ENCODE assay signal across 8 cellular contexts in the genomic region with DNA sequence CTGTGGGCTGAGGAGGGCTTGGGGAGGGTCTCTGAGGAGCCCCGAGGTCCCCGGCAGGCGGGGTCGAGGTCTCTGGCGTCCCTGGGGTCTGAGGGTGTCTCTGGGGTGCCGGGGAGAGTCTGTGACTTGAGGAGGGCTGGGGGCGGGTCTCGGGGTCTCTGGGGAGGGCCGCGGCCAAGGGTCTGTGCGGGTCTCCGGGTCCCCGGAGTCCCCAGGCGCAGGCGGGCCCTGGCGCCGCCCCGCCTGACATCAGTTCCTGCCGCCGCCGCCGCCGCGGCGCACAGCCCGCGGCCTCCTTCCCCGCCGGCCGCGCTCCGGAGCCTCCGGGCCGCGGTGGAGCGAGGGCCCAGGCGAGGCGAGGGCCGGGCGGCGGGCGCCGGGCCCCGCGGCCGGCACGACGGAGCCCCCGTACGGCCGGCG. TPM values are rescaled to one million over a fixed set of nuclear protein-coding genes. Genes with fewer than 3 reads are reported as not detected.
DNase-seq lines count a peak whose midpoint lies in the region; ATAC-seq and TF ChIP-seq lines count a peak whose summit lies in the region.

Gene PLEKHM2, plus strand, starts transcription at position 279 of the 420 bp plus-strand sequence. CDS start 239 bp downstream, outside the sequence.

- H2BK120ac ChIP-seq in IMR-90 (ENCODE audit: low read depth, low read length) = peak within 1 kb of the TSS; percentile 36; the same call in 1 of the 2 replicates

- H2AFZ ChIP-seq in IMR-90 (replicated peaks; ENCODE audit: low read length, poor library complexity) = peak within 1 kb of the TSS; percentile 90

- H3K14ac ChIP-seq in IMR-90 (replicated peaks; ENCODE audit: low read depth, low read length) = peak within 1 kb of the TSS; percentile 93

- H4K20me1 ChIP-seq in IMR-90 (ENCODE audit: insufficient read depth, low read length) = peaks cover 32% of the 10 kb centered on the region

- in situ Hi-C loops in IMR-90 (cut with MboI; ENCODE audit: low sequenced_read_pairs) = no loop called here

- intact Hi-C loops in IMR-90 (cut with micrococcal nuclease) = loop anchor here (5.0 kb wide), 1 partner anchor 67 kb away; the partner anchor contains the start of gene DDI2

- no peaks in the 10 kb centered on the region for H3K9me3 ChIP-seq in IMR-90 (ENCODE audit: control insufficient read depth, insufficient read depth, low read length)

- H2BK5ac ChIP-seq in IMR-90 (ENCODE audit: low read depth, low read length, poor library complexity, severe bottlenecking) = peak within 1 kb of the TSS; percentile 76

- H3K23ac ChIP-seq in IMR-90 (ENCODE audit: low read depth, low read length) = peak within 1 kb of the TSS; percentile 49

- H3K9ac ChIP-seq in IMR-90 (ENCODE audit: low read depth, low read length) = peak within 1 kb of the TSS; percentile 99

- peak; percentile 75 for ATAC-seq in IMR-90 (ENCODE audit: low read depth)
- ATAC-seq in left lobe of liver = peak; percentile 82

- H3K4me3 ChIP-seq in IMR-90 (ENCODE audit: insufficient read depth, low read depth, low read length) (peak within 1 kb of the TSS; percentile 99), choroid plexus epithelial cell (ENCODE audit: low read depth, low read length) (peak within 1 kb of the TSS; percentile 83)

- 0 out of 2 replicates have a peak, but pooled peaks have one; percentile 57 for TF ChIP-seq POLR2A in IMR-90 (IDR thresholded peaks at IDR 0.05; ENCODE audit: low read depth, low read length)

- peak within 1 kb of the TSS; percentile 94 for H3K27ac ChIP-seq in IMR-90 (ENCODE audit: insufficient read depth, low read length)

- peak within 1 kb of the TSS; percentile 90 for H3K4ac ChIP-seq in IMR-90 (ENCODE audit: low read depth, low read length)

- H3K18ac ChIP-seq in IMR-90 (ENCODE audit: low read depth, low read length) = peak within 1 kb of the TSS; percentile 87

- peak within 1 kb of the TSS; percentile 96 for H4K8ac ChIP-seq in IMR-90 (ENCODE audit: low read depth in 2 of 2, low read length in 2 of 2)

- POLR2A ChIA-PET in IMR-90 (lab: Charles Lee; ENCODE audit: unreplicated experiment) = no interaction called here

- H3K4me1 ChIP-seq in IMR-90 (ENCODE audit: control insufficient read depth, insufficient read depth, low read length) = peaks cover 19% of the 10 kb centered on the region

- peak within 1 kb of the TSS; percentile 81 for H3K56ac ChIP-seq in IMR-90 (ENCODE audit: extremely low read depth, insufficient read depth, low read length)

- BruUV-seq in IMR-90 (replicated peaks; lab: Mats Ljungman, UMichigan) = no TSS peak

- H3K9me1 ChIP-seq in IMR-90 (ENCODE audit: insufficient read depth, low read length) = peaks cover 17% of the 10 kb centered on the region

- WGBS in IMR-90 (ENCODE audit: extremely low coverage in 2 of 2, insufficient read length in 1 of 2), 2 experiments = 0% methylated on average over 16 of the region's 52 CpGs; no CpG with 5 or more reads in 1 of the 2 experiments

- 0 out of 2 replicates have a peak within 1 kb of the TSS, but pooled peaks have one; percentile 5 for H2BK20ac ChIP-seq in IMR-90 (ENCODE audit: low read depth, low read length)

- DNase-seq in NCI-H2227 (lab: John Stamatoyannopoulos, UW; ENCODE audit: unreplicated experiment) = peak; percentile 71
- DNase-seq in NCI-H2227 treated with DMSO at 0.1 percent for 48 hours (lab: John Stamatoyannopoulos, UW) = no peak
- DNase-seq in IMR-90 = peak; percentile 35
- peak in 3 of 4 experiments; percentile 7 to 42 (median 39) for DNase-seq in activated CD4-positive, CD25-positive, alpha-beta regulatory T cell (lab: John Stamatoyannopoulos, UW)
- peak; percentile 45 for DNase-seq in choroid plexus epithelial cell (ENCODE audit: low read depth)
- no peak for DNase-seq in left lobe of liver (ENCODE audit: low spot score)
- peak; percentile 20 for DNase-seq in stimulated activated CD4-positive, alpha-beta T cell treated with anti-CD3 and anti-CD28 coated beads, Interleukin-4, amount 100 ng/mL, for 24 hours
- no peak for DNase-seq in SHP77 treated with DMSO at 0.1 percent for 48 hours (lab: John Stamatoyannopoulos, UW)

- dilution Hi-C loops in IMR-90 (cut with HindIII; ENCODE audit: low sequenced_read_pairs, unreplicated experiment) = no loop called here

- peaks cover 10 to 45% of the 10 kb centered on the region in 2 experiments; a peak in 3 of 4 replicates for H3K79me1 ChIP-seq in IMR-90 (ENCODE audit: low read depth in 1 of 2, low read length in 2 of 2)

- peak within 1 kb of the TSS; percentile 97 for H2AK9ac ChIP-seq in IMR-90 (replicated peaks; ENCODE audit: low read depth, low read length, poor library complexity)

- H4K5ac ChIP-seq in IMR-90 (ENCODE audit: low read depth, low read length) = peak within 1 kb of the TSS; percentile 95

- H2BK15ac ChIP-seq in IMR-90 (ENCODE audit: low read depth, low read length) = 0 out of 3 replicates have a peak within 1 kb of the TSS, but pooled peaks have one; percentile 2

- H3K27me3 ChIP-seq in IMR-90 (ENCODE audit: control insufficient read depth, insufficient read depth, low read length) = no peaks in the 10 kb centered on the region

- H3K36me3 ChIP-seq in IMR-90 (ENCODE audit: control insufficient read depth, insufficient read depth, low read length) = no peaks in the 10 kb centered on the region

- peak within 1 kb of the TSS; percentile 100 for H3K4me2 ChIP-seq in IMR-90 (ENCODE audit: low read depth, low read length)

- CTCF ChIA-PET in IMR-90 (lab: Yijun Ruan, JAX) = no interaction called here

- TF ChIP-seq RAD21 in IMR-90 (IDR thresholded peaks at IDR 0.05; ENCODE audit: low read length) = no peak

- H2AK5ac ChIP-seq in IMR-90 (ENCODE audit: low read depth, low read length) = peak within 1 kb of the TSS; percentile 71

- H4K91ac ChIP-seq in IMR-90 (ENCODE audit: insufficient read depth, low read depth, low read length) = peak within 1 kb of the TSS; percentile 81

- TF ChIP-seq CTCF in IMR-90 (conservative IDR thresholded peaks at IDR 0.05; ENCODE audit: low read depth, low read length) (no peak), choroid plexus epithelial cell (conservative IDR thresholded peaks at IDR 0.05; ENCODE audit: low read depth, low read length) (no peak)

TF ChIP-seq in IMR-90, 13 proteins besides CTCF, POLR2A, EP300 and RAD21:
- TF ChIP-seq MAFK (IDR thresholded peaks at IDR 0.05; ENCODE audit: low read depth, low read length) = no peak
- no peak for TF ChIP-seq MAZ (IDR thresholded peaks at IDR 0.05; ENCODE audit: borderline replicate concordance, low read depth, low read length)
- no peak for TF ChIP-seq CEBPB (IDR thresholded peaks at IDR 0.05; ENCODE audit: low read depth, low read length)
- no peak for TF ChIP-seq BHLHE40 (IDR thresholded peaks at IDR 0.05; ENCODE audit: low read depth, low read length)
- no peak for TF ChIP-seq RFX5 (IDR thresholded peaks at IDR 0.05; ENCODE audit: low read depth, low read length)
- TF ChIP-seq NFE2L2 (IDR thresholded peaks at IDR 0.05; ENCODE audit: low read depth, low read length) = no peak
- no peak for TF ChIP-seq MXI1 (IDR thresholded peaks at IDR 0.05; ENCODE audit: borderline replicate concordance, low read depth, low read length)
- no peak for TF ChIP-seq CHD1 (IDR thresholded peaks at IDR 0.05; ENCODE audit: low read depth, low read length)
- TF ChIP-seq FOS (IDR thresholded peaks at IDR 0.05; ENCODE audit: low read depth, low read length) = no peak
- TF ChIP-seq RCOR1 (IDR thresholded peaks at IDR 0.05; ENCODE audit: insufficient replicate concordance, low read length) = no peak
- TF ChIP-seq, protein P1, sequence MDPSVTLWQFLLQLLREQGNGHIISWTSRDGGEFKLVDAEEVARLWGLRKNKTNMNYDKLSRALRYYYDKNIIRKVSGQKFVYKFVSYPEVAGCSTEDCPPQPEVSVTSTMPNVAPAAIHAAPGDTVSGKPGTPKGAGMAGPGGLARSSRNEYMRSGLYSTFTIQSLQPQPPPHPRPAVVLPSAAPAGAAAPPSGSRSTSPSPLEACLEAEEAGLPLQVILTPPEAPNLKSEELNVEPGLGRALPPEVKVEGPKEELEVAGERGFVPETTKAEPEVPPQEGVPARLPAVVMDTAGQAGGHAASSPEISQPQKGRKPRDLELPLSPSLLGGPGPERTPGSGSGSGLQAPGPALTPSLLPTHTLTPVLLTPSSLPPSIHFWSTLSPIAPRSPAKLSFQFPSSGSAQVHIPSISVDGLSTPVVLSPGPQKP (IDR thresholded peaks at IDR 0.05; ENCODE audit: borderline replicate concordance, low read depth, low read length) = no peak
- TF ChIP-seq SMC3 (IDR thresholded peaks at IDR 0.05; ENCODE audit: low read depth, low read length) = no peak
- TF ChIP-seq, protein P2, sequence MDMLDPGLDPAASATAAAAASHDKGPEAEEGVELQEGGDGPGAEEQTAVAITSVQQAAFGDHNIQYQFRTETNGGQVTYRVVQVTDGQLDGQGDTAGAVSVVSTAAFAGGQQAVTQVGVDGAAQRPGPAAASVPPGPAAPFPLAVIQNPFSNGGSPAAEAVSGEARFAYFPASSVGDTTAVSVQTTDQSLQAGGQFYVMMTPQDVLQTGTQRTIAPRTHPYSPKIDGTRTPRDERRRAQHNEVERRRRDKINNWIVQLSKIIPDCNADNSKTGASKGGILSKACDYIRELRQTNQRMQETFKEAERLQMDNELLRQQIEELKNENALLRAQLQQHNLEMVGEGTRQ (IDR thresholded peaks at IDR 0.05; ENCODE audit: low read depth, low read length) = no peak

RNA-seq across cellular contexts. Expression of gene PLEKHM2, which starts in this region (rescaled TPM):
- total RNA-seq in IMR-90 (2012; rRNA removed) (23.1 and 24.7 TPM in 2 replicates), left lobe of liver (22.0 TPM)
- polyA plus RNA-seq in IMR-90 (2012; rRNA removed) = 48.0 and 51.2 TPM in 2 replicates
- polyA plus RNA-seq in IMR-90 (2012; cell fraction: cytosol; rRNA removed) = 36.8 and 54.1 TPM in 2 replicates
- 90.9 and 180 TPM in 2 replicates for polyA plus RNA-seq in IMR-90 (2012; cell fraction: nucleus; rRNA removed; ENCODE audit: low replicate concordance)

Comparison
In these comparisons a context has a peak if more than half of its experiments do, and no peak if none do; other contexts are left out.
1. DNase-seq: peak in NCI-H2227 (single experiment), IMR-90 (single experiment), activated CD4-positive, CD25-positive, alpha-beta regulatory T cell (3 of 4), choroid plexus epithelial cell (single experiment) and stimulated activated CD4-positive, alpha-beta T cell treated with anti-CD3 and anti-CD28 coated beads, Interleukin-4, amount 100 ng/mL, for 24 hours (single experiment); none in NCI-H2227 treated with DMSO at 0.1 percent for 48 hours (single experiment), left lobe of liver (single experiment) and SHP77 treated with DMSO at 0.1 percent for 48 hours (single experiment).